Comparison of ENCODE assay signal across 1 cellular context in genomic region chr11:47236482-47236881, GRCh38.
TF ChIP-seq lines count a peak whose summit lies in the region.

No MANE protein-coding gene starts in this region.

TF ChIP-seq in GM23338, 12 proteins besides CTCF, POLR2A, EP300 and RAD21 (continued from another document):
- TF ChIP-seq, protein P1, sequence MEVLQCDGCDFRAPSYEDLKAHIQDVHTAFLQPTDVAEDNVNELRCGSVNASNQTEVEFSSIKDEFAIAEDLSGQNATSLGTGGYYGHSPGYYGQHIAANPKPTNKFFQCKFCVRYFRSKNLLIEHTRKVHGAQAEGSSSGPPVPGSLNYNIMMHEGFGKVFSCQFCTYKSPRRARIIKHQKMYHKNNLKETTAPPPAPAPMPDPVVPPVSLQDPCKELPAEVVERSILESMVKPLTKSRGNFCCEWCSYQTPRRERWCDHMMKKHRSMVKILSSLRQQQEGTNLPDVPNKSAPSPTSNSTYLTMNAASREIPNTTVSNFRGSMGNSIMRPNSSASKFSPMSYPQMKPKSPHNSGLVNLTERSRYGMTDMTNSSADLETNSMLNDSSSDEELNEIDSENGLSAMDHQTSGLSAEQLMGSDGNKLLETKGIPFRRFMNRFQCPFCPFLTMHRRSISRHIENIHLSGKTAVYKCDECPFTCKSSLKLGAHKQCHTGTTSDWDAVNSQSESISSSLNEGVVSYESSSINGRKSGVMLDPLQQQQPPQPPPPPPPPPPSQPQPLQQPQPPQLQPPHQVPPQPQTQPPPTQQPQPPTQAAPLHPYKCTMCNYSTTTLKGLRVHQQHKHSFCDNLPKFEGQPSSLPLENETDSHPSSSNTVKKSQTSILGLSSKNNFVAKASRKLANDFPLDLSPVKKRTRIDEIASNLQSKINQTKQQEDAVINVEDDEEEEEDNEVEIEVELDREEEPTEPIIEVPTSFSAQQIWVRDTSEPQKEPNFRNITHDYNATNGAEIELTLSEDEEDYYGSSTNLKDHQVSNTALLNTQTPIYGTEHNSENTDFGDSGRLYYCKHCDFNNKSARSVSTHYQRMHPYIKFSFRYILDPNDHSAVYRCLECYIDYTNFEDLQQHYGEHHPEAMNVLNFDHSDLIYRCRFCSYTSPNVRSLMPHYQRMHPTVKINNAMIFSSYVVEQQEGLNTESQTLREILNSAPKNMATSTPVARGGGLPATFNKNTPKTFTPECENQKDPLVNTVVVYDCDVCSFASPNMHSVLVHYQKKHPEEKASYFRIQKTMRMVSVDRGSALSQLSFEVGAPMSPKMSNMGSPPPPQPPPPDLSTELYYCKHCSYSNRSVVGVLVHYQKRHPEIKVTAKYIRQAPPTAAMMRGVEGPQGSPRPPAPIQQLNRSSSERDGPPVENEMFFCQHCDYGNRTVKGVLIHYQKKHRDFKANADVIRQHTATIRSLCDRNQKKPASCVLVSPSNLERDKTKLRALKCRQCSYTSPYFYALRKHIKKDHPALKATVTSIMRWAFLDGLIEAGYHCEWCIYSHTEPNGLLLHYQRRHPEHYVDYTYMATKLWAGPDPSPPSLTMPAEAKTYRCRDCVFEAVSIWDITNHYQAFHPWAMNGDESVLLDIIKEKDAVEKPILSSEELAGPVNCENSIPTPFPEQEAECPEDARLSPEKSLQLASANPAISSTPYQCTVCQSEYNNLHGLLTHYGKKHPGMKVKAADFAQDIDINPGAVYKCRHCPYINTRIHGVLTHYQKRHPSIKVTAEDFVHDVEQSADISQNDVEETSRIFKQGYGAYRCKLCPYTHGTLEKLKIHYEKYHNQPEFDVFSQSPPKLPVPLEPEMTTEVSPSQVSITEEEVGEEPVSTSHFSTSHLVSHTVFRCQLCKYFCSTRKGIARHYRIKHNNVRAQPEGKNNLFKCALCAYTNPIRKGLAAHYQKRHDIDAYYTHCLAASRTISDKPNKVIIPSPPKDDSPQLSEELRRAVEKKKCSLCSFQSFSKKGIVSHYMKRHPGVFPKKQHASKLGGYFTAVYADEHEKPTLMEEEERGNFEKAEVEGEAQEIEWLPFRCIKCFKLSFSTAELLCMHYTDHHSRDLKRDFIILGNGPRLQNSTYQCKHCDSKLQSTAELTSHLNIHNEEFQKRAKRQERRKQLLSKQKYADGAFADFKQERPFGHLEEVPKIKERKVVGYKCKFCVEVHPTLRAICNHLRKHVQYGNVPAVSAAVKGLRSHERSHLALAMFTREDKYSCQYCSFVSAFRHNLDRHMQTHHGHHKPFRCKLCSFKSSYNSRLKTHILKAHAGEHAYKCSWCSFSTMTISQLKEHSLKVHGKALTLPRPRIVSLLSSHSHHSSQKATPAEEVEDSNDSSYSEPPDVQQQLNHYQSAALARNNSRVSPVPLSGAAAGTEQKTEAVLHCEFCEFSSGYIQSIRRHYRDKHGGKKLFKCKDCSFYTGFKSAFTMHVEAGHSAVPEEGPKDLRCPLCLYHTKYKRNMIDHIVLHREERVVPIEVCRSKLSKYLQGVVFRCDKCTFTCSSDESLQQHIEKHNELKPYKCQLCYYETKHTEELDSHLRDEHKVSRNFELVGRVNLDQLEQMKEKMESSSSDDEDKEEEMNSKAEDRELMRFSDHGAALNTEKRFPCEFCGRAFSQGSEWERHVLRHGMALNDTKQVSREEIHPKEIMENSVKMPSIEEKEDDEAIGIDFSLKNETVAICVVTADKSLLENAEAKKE (CRISPR knock-in tag; IDR thresholded peaks at IDR 0.05): no peak
